ENCODE assay signal across 13 cellular contexts in the genomic region with DNA sequence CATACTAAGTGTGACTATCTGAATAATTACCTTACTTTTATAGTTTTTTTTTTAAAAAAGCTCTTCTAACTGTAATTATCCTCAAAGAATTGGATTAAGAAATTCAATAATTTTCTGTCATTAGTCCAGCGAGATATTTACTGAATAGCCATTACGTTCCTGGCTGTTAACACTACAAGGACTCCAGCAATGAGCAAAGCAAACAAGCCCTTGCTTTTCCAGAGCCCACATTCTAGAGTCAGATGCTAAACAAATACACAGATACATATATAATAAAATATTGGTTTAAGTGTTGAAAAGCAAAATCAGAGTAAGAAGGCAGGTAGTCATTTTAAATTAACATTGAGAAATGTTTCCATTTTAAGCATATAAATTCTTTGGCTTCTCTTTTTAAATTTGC.
DNase-seq lines count a peak whose midpoint lies in the region; ATAC-seq, FAIRE-seq and TF ChIP-seq lines count a peak whose summit lies in the region.
"Had no signal": no experiment of that assay in that cellular context is flagged by ENCODE, and none has a peak within 500 bp of the region (broad histone marks: within the 10 kb centered on the region; RNA-seq: fewer than 3 reads in every experiment).

No MANE protein-coding gene starts in this region.

- DNase-seq in NCI-H146 treated with DMSO at 0.1 percent for 48 hours (lab: John Stamatoyannopoulos, UW; ENCODE audit: unreplicated experiment), result peak; percentile 26
- no peak for DNase-seq in osteoblast (ENCODE audit: insufficient read length, low spot score, missing footprints)
- no peak for DNase-seq in endodermal cell
- DNase-seq: activated CD8-positive, alpha-beta memory T cell treated with anti-CD3 and anti-CD28 coated beads, Interleukin-2, amount 50 U/mL, for 4 hours; activated naive CD4-positive, alpha-beta T cell treated with anti-CD3 and anti-CD28 coated beads, Interleukin-2, amount 10 ng/mL, durations not matched to agents 7 days and 5 days; left cardiac atrium; stimulated activated CD4-positive, alpha-beta T cell treated with anti-CD3 and anti-CD28 coated beads, Interleukin-2, amount 100 ng/mL, for 48 hours had no signal

- H3K4me3 ChIP-seq in osteoblast (ENCODE audit: insufficient read depth, low read length) (peak overlapping the region; percentile 29), endodermal cell (ENCODE audit: low read length) (no peak overlapping the region)

- H3K9me3 Mint-ChIP-seq in endodermal cell, result no peaks in the 10 kb centered on the region
- H3K9me3 Mint-ChIP-seq: activated naive CD4-positive, alpha-beta T cell treated with anti-CD3 and anti-CD28 coated beads, Interleukin-2, amount 10 ng/mL, durations not matched to agents 7 days and 5 days; CD14-positive monocyte had no signal

- H3K4me3 Mint-ChIP-seq in endodermal cell, result no peak overlapping the region
- H3K4me3 Mint-ChIP-seq: activated naive CD4-positive, alpha-beta T cell treated with anti-CD3 and anti-CD28 coated beads, Interleukin-2, amount 10 ng/mL, durations not matched to agents 7 days and 5 days; CD14-positive monocyte had no signal

- peaks cover 3% of the 10 kb centered on the region for H3K36me3 ChIP-seq in osteoblast (ENCODE audit: insufficient read depth, low read length)
- no peaks in the 10 kb centered on the region for H3K36me3 ChIP-seq in endodermal cell (ENCODE audit: control insufficient read depth, insufficient read depth, low read length)

- H3K27ac Mint-ChIP-seq in endodermal cell, result no peak overlapping the region
- H3K27ac Mint-ChIP-seq: activated naive CD4-positive, alpha-beta T cell treated with anti-CD3 and anti-CD28 coated beads, Interleukin-2, amount 10 ng/mL, durations not matched to agents 7 days and 5 days; CD14-positive monocyte had no signal

- H3K9me3 ChIP-seq in osteoblast (ENCODE audit: low read depth, low read length) (no peaks in the 10 kb centered on the region), endodermal cell (ENCODE audit: control insufficient read depth, low read length) (no peaks in the 10 kb centered on the region)

- H3K27me3 ChIP-seq in osteoblast (ENCODE audit: insufficient read depth, low read length) (no peaks in the 10 kb centered on the region), endodermal cell (ENCODE audit: control insufficient read depth, insufficient read depth, low read length, poor library complexity, severe bottlenecking) (no peaks in the 10 kb centered on the region)

- TF ChIP-seq CTCF in VCaP (conservative IDR thresholded peaks at IDR 0.05) (no peak), osteoblast (IDR thresholded peaks at IDR 0.05; ENCODE audit: extremely low read depth, low read depth, low read length) (no peak), endodermal cell (conservative IDR thresholded peaks at IDR 0.05) (no peak)

- ATAC-seq in HG02973 (IDR thresholded peaks at IDR 0.05; ENCODE audit: unreplicated experiment) (no peak), GM21825 (IDR thresholded peaks at IDR 0.05; ENCODE audit: unreplicated experiment) (no peak), HG02678 (IDR thresholded peaks at IDR 0.05; ENCODE audit: unreplicated experiment) (no peak)

- FAIRE-seq in G401.6 (lab: Jason Lieb, UNC), result peak; percentile 3

- no peak overlapping the region for H3K9ac ChIP-seq in endodermal cell (ENCODE audit: extremely low read depth, low read length, poor library complexity, severe bottlenecking)

- no peaks in the 10 kb centered on the region for H3K27me3 Mint-ChIP-seq in endodermal cell (ENCODE audit: insufficient read depth)
- H3K27me3 Mint-ChIP-seq: activated naive CD4-positive, alpha-beta T cell treated with anti-CD3 and anti-CD28 coated beads, Interleukin-2, amount 10 ng/mL, durations not matched to agents 7 days and 5 days had no signal

- peak overlapping the region; percentile 83 for H3K4me2 ChIP-seq in osteoblast (ENCODE audit: insufficient read depth, low read length)

- H3K4me1 ChIP-seq in osteoblast (ENCODE audit: insufficient read depth, low read length) (peaks cover 22% of the 10 kb centered on the region), endodermal cell (ENCODE audit: control insufficient read depth, insufficient read depth, low read length) (no peaks in the 10 kb centered on the region)

- H3K79me2 ChIP-seq in osteoblast (ENCODE audit: insufficient read depth, low read length), result no peaks in the 10 kb centered on the region

- no peak overlapping the region for H2AFZ ChIP-seq in osteoblast (ENCODE audit: low read length)

- no peaks in the 10 kb centered on the region for H3K4me1 Mint-ChIP-seq in endodermal cell
- H3K4me1 Mint-ChIP-seq: activated naive CD4-positive, alpha-beta T cell treated with anti-CD3 and anti-CD28 coated beads, Interleukin-2, amount 10 ng/mL, durations not matched to agents 7 days and 5 days; CD14-positive monocyte had no signal

- no peaks in the 10 kb centered on the region for H4K20me1 ChIP-seq in osteoblast (ENCODE audit: insufficient read depth, low read length)

- H3K27ac ChIP-seq in VCaP (peak overlapping the region; percentile 42), osteoblast (ENCODE audit: low read depth, low read length) (peak overlapping the region; percentile 56), endodermal cell (ENCODE audit: low read depth, low read length) (no peak overlapping the region)

- peaks cover 2% of the 10 kb centered on the region for H3K36me3 Mint-ChIP-seq in endodermal cell (ENCODE audit: low read depth)

- WGBS in endodermal cell (ENCODE audit: insufficient coverage in 1 of 2, insufficient read length in 1 of 2), 2 experiments, result 94 to 100% methylated on average over 2 of the region's 2 CpGs
